ENCODE assay signal across 1 cellular context in the genomic region with DNA sequence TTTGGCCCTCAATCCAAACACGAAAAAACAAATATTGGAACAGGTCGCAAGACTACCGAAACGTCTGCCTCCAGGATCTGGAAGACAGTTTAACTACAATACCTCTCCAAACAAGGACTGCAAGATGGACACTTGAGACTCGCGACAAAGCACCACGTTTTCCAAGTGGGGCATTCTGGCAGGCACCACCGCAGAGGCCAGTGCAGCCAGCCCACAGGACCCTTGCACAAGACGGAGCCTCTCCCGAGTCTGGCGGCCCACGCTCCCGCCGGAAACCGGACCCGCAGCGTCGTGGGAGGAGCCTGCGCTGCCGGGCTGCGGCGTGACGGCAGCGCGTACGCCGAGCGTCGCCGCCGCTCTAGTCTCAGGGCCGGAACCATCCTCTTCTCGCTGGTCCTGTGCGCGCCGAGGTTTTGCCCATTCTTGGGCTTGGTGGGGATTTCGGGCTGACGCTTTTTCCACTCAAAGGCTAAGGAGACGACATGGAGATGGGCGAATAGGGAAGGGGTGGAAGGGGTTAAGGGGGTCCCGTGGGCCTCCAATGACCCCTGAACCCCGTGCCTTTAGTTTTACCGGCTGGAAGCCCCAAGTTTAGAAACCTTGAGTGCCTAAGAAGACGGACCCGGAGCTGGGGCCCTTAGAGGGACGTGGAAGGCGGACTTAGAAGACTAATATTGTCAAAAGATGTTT.
TF ChIP-seq lines count a peak whose summit lies in the region.

A gene (minus strand): TSS at position 283 of the 690 bp plus-strand sequence. CDS start 109 bp downstream, at position 174.

TF ChIP-seq in GM12878, 131 proteins besides CTCF, POLR2A, EP300 and RAD21 (continued from another document and continues in another):
- TF ChIP-seq, protein P1, sequence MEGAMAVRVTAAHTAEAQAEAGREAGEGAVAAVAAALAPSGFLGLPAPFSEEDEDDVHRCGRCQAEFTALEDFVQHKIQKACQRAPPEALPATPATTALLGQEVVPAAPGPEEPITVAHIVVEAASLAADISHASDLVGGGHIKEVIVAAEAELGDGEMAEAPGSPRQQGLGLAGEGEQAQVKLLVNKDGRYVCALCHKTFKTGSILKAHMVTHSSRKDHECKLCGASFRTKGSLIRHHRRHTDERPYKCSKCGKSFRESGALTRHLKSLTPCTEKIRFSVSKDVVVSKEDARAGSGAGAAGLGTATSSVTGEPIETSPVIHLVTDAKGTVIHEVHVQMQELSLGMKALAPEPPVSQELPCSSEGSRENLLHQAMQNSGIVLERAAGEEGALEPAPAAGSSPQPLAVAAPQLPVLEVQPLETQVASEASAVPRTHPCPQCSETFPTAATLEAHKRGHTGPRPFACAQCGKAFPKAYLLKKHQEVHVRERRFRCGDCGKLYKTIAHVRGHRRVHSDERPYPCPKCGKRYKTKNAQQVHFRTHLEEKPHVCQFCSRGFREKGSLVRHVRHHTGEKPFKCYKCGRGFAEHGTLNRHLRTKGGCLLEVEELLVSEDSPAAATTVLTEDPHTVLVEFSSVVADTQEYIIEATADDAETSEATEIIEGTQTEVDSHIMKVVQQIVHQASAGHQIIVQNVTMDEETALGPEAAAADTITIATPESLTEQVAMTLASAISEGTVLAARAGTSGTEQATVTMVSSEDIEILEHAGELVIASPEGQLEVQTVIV (IDR thresholded peaks at IDR 0.05; ENCODE audit: borderline replicate concordance, partially characterized antibody), result no peak
- TF ChIP-seq SUPT20H (IDR thresholded peaks at IDR 0.05; ENCODE audit: borderline replicate concordance, control insufficient read depth, low read depth, low read length) (no peak), POU2F2 (IDR thresholded peaks at IDR 0.05; ENCODE audit: borderline replicate concordance, low read depth, low read length) (peak; percentile 79; the same call in 1 of the 3 replicates), WRNIP1 (IDR thresholded peaks at IDR 0.05; ENCODE audit: borderline replicate concordance, low read depth, low read length) (no peak), RB1 (IDR thresholded peaks at IDR 0.05; ENCODE audit: borderline replicate concordance) (no peak; the same call in 1 of the 2 replicates), NFIC (IDR thresholded peaks at IDR 0.05; ENCODE audit: low read depth, low read length) (no peak), YY1 (IDR thresholded peaks at IDR 0.05; ENCODE audit: low read depth, low read length) (peak; percentile 61; the same call in 1 of the 2 replicates), CHD4 (IDR thresholded peaks at IDR 0.05) (no peak), NR2C2 (IDR thresholded peaks at IDR 0.05; ENCODE audit: borderline replicate concordance, control insufficient read depth, insufficient read length, low read depth) (no peak), SREBF2 (IDR thresholded peaks at IDR 0.05; ENCODE audit: low read length) (no peak), TCF7 (IDR thresholded peaks at IDR 0.05; ENCODE audit: borderline replicate concordance) (no peak), RCOR1 (conservative IDR thresholded peaks at IDR 0.05; ENCODE audit: low read depth, low read length) (no peak), EZH2 (IDR thresholded peaks at IDR 0.05; ENCODE audit: borderline replicate concordance, control insufficient read depth, low read depth, low read length) (no peak), JUND (IDR thresholded peaks at IDR 0.05; ENCODE audit: low read depth, low read length) (no peak), EGR1 (IDR thresholded peaks at IDR 0.05; ENCODE audit: borderline replicate concordance in 1 of 2, low read depth in 2 of 2, low read length in 2 of 2) (peak; percentile 90 to 99), FOXM1 (IDR thresholded peaks at IDR 0.05; ENCODE audit: low read depth, low read length) (no peak), PML (IDR thresholded peaks at IDR 0.05; ENCODE audit: low read length) (peak; percentile 95), MYC (IDR thresholded peaks at IDR 0.05; ENCODE audit: insufficient read depth, insufficient read length, insufficient replicate concordance, low read length, severe bottlenecking) (no peak), STAT3 (IDR thresholded peaks at IDR 0.05; ENCODE audit: low read depth, low read length) (no peak), SMAD1 (IDR thresholded peaks at IDR 0.05; ENCODE audit: low read depth, partially characterized antibody) (peak; percentile 25), GABPA (IDR thresholded peaks at IDR 0.05; ENCODE audit: low read depth) (peak; percentile 34; the same call in 1 of the 2 replicates), HDAC6 (IDR thresholded peaks at IDR 0.05; ENCODE audit: unreplicated experiment) (no peak), SIN3A (IDR thresholded peaks at IDR 0.05; ENCODE audit: low read depth, low read length) (peak; percentile 59; the same call in 1 of the 2 replicates), HCFC1 (IDR thresholded peaks at IDR 0.05; ENCODE audit: low read length) (peak; percentile 36; the same call in 1 of the 2 replicates), ASH2L (IDR thresholded peaks at IDR 0.05; ENCODE audit: borderline replicate concordance, low read depth) (no peak), MXI1 (IDR thresholded peaks at IDR 0.05; ENCODE audit: low read depth, low read length) (peak; percentile 70), LARP7 (IDR thresholded peaks at IDR 0.05) (0 out of 2 replicates have a peak, but pooled peaks have one; percentile 54), SRF (IDR thresholded peaks at IDR 0.05; ENCODE audit: low read depth in 2 of 2, low read length in 2 of 2) (0 out of 4 replicates have a peak, but pooled peaks of 1 of the 2 experiments have one; percentile 8), TAF1 (IDR thresholded peaks at IDR 0.05; ENCODE audit: borderline replicate concordance, low read depth, low read length) (peak; percentile 77; the same call in 1 of the 2 replicates)
- TF ChIP-seq, protein P2, sequence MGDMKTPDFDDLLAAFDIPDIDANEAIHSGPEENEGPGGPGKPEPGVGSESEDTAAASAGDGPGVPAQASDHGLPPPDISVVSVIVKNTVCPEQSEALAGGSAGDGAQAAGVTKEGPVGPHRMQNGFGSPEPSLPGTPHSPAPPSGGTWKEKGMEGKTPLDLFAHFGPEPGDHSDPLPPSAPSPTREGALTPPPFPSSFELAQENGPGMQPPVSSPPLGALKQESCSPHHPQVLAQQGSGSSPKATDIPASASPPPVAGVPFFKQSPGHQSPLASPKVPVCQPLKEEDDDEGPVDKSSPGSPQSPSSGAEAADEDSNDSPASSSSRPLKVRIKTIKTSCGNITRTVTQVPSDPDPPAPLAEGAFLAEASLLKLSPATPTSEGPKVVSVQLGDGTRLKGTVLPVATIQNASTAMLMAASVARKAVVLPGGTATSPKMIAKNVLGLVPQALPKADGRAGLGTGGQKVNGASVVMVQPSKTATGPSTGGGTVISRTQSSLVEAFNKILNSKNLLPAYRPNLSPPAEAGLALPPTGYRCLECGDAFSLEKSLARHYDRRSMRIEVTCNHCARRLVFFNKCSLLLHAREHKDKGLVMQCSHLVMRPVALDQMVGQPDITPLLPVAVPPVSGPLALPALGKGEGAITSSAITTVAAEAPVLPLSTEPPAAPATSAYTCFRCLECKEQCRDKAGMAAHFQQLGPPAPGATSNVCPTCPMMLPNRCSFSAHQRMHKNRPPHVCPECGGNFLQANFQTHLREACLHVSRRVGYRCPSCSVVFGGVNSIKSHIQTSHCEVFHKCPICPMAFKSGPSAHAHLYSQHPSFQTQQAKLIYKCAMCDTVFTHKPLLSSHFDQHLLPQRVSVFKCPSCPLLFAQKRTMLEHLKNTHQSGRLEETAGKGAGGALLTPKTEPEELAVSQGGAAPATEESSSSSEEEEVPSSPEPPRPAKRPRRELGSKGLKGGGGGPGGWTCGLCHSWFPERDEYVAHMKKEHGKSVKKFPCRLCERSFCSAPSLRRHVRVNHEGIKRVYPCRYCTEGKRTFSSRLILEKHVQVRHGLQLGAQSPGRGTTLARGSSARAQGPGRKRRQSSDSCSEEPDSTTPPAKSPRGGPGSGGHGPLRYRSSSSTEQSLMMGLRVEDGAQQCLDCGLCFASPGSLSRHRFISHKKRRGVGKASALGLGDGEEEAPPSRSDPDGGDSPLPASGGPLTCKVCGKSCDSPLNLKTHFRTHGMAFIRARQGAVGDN (IDR thresholded peaks at IDR 0.05), result peak; percentile 80; the same call in 1 of the 2 replicates
- TF ChIP-seq, protein P3, sequence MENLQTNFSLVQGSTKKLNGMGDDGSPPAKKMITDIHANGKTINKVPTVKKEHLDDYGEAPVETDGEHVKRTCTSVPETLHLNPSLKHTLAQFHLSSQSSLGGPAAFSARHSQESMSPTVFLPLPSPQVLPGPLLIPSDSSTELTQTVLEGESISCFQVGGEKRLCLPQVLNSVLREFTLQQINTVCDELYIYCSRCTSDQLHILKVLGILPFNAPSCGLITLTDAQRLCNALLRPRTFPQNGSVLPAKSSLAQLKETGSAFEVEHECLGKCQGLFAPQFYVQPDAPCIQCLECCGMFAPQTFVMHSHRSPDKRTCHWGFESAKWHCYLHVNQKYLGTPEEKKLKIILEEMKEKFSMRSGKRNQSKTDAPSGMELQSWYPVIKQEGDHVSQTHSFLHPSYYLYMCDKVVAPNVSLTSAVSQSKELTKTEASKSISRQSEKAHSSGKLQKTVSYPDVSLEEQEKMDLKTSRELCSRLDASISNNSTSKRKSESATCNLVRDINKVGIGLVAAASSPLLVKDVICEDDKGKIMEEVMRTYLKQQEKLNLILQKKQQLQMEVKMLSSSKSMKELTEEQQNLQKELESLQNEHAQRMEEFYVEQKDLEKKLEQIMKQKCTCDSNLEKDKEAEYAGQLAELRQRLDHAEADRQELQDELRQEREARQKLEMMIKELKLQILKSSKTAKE (IDR thresholded peaks at IDR 0.05; ENCODE audit: low read depth, poor library complexity, severe bottlenecking), result peak; percentile 26
- TF ChIP-seq, protein P4, sequence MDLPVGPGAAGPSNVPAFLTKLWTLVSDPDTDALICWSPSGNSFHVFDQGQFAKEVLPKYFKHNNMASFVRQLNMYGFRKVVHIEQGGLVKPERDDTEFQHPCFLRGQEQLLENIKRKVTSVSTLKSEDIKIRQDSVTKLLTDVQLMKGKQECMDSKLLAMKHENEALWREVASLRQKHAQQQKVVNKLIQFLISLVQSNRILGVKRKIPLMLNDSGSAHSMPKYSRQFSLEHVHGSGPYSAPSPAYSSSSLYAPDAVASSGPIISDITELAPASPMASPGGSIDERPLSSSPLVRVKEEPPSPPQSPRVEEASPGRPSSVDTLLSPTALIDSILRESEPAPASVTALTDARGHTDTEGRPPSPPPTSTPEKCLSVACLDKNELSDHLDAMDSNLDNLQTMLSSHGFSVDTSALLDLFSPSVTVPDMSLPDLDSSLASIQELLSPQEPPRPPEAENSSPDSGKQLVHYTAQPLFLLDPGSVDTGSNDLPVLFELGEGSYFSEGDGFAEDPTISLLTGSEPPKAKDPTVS (IDR thresholded peaks at IDR 0.05; ENCODE audit: low read depth, low read length), result no peak
- TF ChIP-seq, protein P5, sequence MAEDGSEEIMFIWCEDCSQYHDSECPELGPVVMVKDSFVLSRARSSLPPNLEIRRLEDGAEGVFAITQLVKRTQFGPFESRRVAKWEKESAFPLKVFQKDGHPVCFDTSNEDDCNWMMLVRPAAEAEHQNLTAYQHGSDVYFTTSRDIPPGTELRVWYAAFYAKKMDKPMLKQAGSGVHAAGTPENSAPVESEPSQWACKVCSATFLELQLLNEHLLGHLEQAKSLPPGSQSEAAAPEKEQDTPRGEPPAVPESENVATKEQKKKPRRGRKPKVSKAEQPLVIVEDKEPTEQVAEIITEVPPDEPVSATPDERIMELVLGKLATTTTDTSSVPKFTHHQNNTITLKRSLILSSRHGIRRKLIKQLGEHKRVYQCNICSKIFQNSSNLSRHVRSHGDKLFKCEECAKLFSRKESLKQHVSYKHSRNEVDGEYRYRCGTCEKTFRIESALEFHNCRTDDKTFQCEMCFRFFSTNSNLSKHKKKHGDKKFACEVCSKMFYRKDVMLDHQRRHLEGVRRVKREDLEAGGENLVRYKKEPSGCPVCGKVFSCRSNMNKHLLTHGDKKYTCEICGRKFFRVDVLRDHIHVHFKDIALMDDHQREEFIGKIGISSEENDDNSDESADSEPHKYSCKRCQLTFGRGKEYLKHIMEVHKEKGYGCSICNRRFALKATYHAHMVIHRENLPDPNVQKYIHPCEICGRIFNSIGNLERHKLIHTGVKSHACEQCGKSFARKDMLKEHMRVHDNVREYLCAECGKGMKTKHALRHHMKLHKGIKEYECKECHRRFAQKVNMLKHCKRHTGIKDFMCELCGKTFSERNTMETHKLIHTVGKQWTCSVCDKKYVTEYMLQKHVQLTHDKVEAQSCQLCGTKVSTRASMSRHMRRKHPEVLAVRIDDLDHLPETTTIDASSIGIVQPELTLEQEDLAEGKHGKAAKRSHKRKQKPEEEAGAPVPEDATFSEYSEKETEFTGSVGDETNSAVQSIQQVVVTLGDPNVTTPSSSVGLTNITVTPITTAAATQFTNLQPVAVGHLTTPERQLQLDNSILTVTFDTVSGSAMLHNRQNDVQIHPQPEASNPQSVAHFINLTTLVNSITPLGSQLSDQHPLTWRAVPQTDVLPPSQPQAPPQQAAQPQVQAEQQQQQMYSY (CRISPR knock-in tag; IDR thresholded peaks at IDR 0.05), result no peak
- TF ChIP-seq, protein P6, sequence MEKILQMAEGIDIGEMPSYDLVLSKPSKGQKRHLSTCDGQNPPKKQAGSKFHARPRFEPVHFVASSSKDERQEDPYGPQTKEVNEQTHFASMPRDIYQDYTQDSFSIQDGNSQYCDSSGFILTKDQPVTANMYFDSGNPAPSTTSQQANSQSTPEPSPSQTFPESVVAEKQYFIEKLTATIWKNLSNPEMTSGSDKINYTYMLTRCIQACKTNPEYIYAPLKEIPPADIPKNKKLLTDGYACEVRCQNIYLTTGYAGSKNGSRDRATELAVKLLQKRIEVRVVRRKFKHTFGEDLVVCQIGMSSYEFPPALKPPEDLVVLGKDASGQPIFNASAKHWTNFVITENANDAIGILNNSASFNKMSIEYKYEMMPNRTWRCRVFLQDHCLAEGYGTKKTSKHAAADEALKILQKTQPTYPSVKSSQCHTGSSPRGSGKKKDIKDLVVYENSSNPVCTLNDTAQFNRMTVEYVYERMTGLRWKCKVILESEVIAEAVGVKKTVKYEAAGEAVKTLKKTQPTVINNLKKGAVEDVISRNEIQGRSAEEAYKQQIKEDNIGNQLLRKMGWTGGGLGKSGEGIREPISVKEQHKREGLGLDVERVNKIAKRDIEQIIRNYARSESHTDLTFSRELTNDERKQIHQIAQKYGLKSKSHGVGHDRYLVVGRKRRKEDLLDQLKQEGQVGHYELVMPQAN (conservative IDR thresholded peaks at IDR 0.05), result peak; percentile 81
- TF ChIP-seq, protein P7, sequence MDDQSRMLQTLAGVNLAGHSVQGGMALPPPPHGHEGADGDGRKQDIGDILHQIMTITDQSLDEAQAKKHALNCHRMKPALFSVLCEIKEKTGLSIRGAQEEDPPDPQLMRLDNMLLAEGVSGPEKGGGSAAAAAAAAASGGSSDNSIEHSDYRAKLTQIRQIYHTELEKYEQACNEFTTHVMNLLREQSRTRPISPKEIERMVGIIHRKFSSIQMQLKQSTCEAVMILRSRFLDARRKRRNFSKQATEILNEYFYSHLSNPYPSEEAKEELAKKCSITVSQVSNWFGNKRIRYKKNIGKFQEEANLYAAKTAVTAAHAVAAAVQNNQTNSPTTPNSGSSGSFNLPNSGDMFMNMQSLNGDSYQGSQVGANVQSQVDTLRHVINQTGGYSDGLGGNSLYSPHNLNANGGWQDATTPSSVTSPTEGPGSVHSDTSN (IDR thresholded peaks at IDR 0.05; ENCODE audit: insufficient replicate concordance, low read depth, low read length), result no peak
- TF ChIP-seq, protein P8, sequence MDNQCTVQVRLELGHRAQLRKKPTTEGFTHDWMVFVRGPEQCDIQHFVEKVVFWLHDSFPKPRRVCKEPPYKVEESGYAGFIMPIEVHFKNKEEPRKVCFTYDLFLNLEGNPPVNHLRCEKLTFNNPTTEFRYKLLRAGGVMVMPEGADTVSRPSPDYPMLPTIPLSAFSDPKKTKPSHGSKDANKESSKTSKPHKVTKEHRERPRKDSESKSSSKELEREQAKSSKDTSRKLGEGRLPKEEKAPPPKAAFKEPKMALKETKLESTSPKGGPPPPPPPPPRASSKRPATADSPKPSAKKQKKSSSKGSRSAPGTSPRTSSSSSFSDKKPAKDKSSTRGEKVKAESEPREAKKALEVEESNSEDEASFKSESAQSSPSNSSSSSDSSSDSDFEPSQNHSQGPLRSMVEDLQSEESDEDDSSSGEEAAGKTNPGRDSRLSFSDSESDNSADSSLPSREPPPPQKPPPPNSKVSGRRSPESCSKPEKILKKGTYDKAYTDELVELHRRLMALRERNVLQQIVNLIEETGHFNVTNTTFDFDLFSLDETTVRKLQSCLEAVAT (IDR thresholded peaks at IDR 0.05), result 0 out of 2 replicates have a peak, but pooled peaks have one; percentile 21
